In the genomic region with DNA sequence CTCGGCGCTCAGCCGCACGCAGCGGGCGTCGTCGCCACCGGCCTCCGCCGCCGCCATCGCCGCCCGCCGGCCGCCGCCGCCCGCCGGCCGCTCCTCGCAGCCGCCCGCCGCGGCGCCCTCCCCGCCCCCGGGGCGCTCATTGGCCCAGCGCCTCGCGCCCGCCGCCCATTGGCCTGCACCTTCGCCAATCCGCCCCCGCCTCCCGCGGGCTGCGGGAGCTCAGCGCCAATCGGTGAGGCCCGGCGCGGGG, we compare ENCODE assay signal across 8 cellular contexts. TPM values are rescaled to one million over a fixed set of nuclear protein-coding genes. Genes with fewer than 3 reads are reported as not detected.
DNase-seq lines count a peak whose midpoint lies in the region; ATAC-seq and TF ChIP-seq lines count a peak whose summit lies in the region.

A gene with protein sequence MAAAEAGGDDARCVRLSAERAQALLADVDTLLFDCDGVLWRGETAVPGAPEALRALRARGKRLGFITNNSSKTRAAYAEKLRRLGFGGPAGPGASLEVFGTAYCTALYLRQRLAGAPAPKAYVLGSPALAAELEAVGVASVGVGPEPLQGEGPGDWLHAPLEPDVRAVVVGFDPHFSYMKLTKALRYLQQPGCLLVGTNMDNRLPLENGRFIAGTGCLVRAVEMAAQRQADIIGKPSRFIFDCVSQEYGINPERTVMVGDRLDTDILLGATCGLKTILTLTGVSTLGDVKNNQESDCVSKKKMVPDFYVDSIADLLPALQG (minus strand): TSS at position 120 of the 250 bp plus-strand sequence. CDS start 63 bp downstream, at position 57.

- H3F3A ChIP-seq in neural cell (ENCODE audit: insufficient read depth, low read length, poor library complexity, severe bottlenecking): no peaks in the 10 kb centered on the region

- CTCF ChIA-PET in HCT116 (lab: Charles Lee): interaction anchor here (1.6 to 2.3 kb wide), 2 partner anchors 20 to 37 kb away, joined by 7 to 13 read pairs; a partner anchor contains a TSS

- no peaks in the 10 kb centered on the region for H3K27me3 ChIP-seq in DND-41 (ENCODE audit: insufficient read depth, low read length, poor library complexity)
- H3K27me3 ChIP-seq in HCT116 (ENCODE audit: insufficient read depth, low read length): no peaks in the 10 kb centered on the region
- H3K27me3 ChIP-seq in esophagus (ENCODE audit: control insufficient read depth in 1 of 2, insufficient read depth in 2 of 2, low read length in 2 of 2): no peaks in the 10 kb centered on the region
- no peaks in the 10 kb centered on the region for H3K27me3 ChIP-seq in neural cell (ENCODE audit: insufficient read depth, low read depth, low read length)

- TF ChIP-seq RAD21 in HCT116 (IDR thresholded peaks at IDR 0.05; ENCODE audit: low read depth): no peak
- no peak for TF ChIP-seq RAD21 in neural cell (conservative IDR thresholded peaks at IDR 0.05)

- peaks cover 41% of the 10 kb centered on the region for H3K79me2 ChIP-seq in DND-41 (ENCODE audit: insufficient read depth, low read length)
- H3K79me2 ChIP-seq in HCT116 (ENCODE audit: insufficient read depth, low read length): peaks cover 33% of the 10 kb centered on the region
- peaks cover 6% of the 10 kb centered on the region for H3K79me2 ChIP-seq in neural cell (replicated peaks; ENCODE audit: insufficient read depth, low read length)

- peaks cover 29% of the 10 kb centered on the region for H4K20me1 ChIP-seq in DND-41 (ENCODE audit: insufficient read depth, low read length)
- H4K20me1 ChIP-seq in HCT116 (ENCODE audit: insufficient read depth): peaks cover 9% of the 10 kb centered on the region; the same call in 1 of the 2 replicates
- H4K20me1 ChIP-seq in neural cell (ENCODE audit: insufficient read depth): no peaks in the 10 kb centered on the region

- ATAC-seq in DND-41 (ENCODE audit: insufficient read depth, low read depth): no peak; the same call in 2 of the 3 replicates
- peak; percentile 79 for ATAC-seq in HCT116

- no peaks in the 10 kb centered on the region for H3K9me2 ChIP-seq in HCT116 (ENCODE audit: insufficient read depth)
- no peaks in the 10 kb centered on the region for H3K9me2 ChIP-seq in neural cell (ENCODE audit: insufficient read depth, low read length)

- no peak for TF ChIP-seq EP300 in neural cell (conservative IDR thresholded peaks at IDR 0.05; ENCODE audit: poor library complexity, severe bottlenecking)

- no TSS peak for BruUV-seq in HCT116 (replicated peaks; lab: Mats Ljungman, UMichigan)

- RAD21 ChIA-PET in HCT116 (lab: Charles Lee; ENCODE audit: low non-redundant PET in 1 of 2, low total read pairs in 2 of 2, uncharacterized antibody in 2 of 2, unreplicated experiment in 2 of 2): interaction anchor here in 1 of 2 experiments (1.0 kb wide), 1 partner anchor 20 kb away, joined by 5 read pairs; no protein-coding TSS in a partner anchor

- H3K4me1 ChIP-seq in DND-41 (ENCODE audit: insufficient read depth, low read length) (peaks cover 36% of the 10 kb centered on the region), HCT116 (ENCODE audit: control insufficient read depth in 1 of 2, insufficient read depth in 2 of 2, low read length in 2 of 2) (peaks cover 23 to 37% of the 10 kb centered on the region in 2 experiments), esophagus (ENCODE audit: control insufficient read depth in 2 of 2, insufficient read depth in 2 of 2, low read length in 1 of 2) (peaks cover 0 to 18% of the 10 kb centered on the region in 2 donors)

- DNase-seq in DND-41 (no peak), HCT116 (ENCODE audit: low read depth, low spot score) (no peak), RPMI7951 (ENCODE audit: low read depth) (no peak), superior temporal gyrus (ENCODE audit: extremely low spot score) (no peak), SK-N-DZ (ENCODE audit: low spot score) (no peak), DMS79 (lab: John Stamatoyannopoulos, UW) (no peak)

- WGBS in esophagus, 2 donors: 0% methylated on average over 2 to 47 of the region's 47 CpGs

- H3K36me3 ChIP-seq in DND-41 (ENCODE audit: insufficient read depth, low read length) (peaks cover 40% of the 10 kb centered on the region), HCT116 (ENCODE audit: control insufficient read depth in 1 of 2, insufficient read depth in 2 of 2, low read length in 2 of 2) (peaks cover 0 to 14% of the 10 kb centered on the region in 2 experiments; a peak in 2 of 4 replicates), esophagus (ENCODE audit: control insufficient read depth in 2 of 2, insufficient read depth in 2 of 2, low read length in 1 of 2) (peaks cover 0 to 8% of the 10 kb centered on the region in 2 donors), neural cell (ENCODE audit: insufficient read depth, low read length) (no peaks in the 10 kb centered on the region)

- H3K9me3 ChIP-seq in DND-41 (ENCODE audit: insufficient read depth, low read length, severe bottlenecking) (no peaks in the 10 kb centered on the region), HCT116 (ENCODE audit: control insufficient read depth in 1 of 2, insufficient read depth in 1 of 2, low read depth in 1 of 2, low read length in 2 of 2) (no peaks in the 10 kb centered on the region), esophagus (ENCODE audit: control insufficient read depth in 2 of 2, insufficient read depth in 1 of 2, low read depth in 1 of 2, low read length in 1 of 2) (no peaks in the 10 kb centered on the region), neural cell (ENCODE audit: low read length) (no peaks in the 10 kb centered on the region)

- POLR2A ChIA-PET in HCT116 (lab: Charles Lee): interaction anchor here (0.7 to 2.7 kb wide), 7 partner anchors 16 to 273 kb away, joined by 3 to 17 read pairs (median 8); a partner anchor contains a TSS

- peak within 1 kb of the TSS; percentile 100 for H3K9ac ChIP-seq in DND-41 (ENCODE audit: low read depth, low read length)
- peak within 1 kb of the TSS; percentile 93 for H3K9ac ChIP-seq in HCT116 (ENCODE audit: low read length)
- H3K9ac ChIP-seq in neural cell (ENCODE audit: low read length): peak within 1 kb of the TSS; percentile 65

- TF ChIP-seq POLR2A in HCT116 (IDR thresholded peaks at IDR 0.05; ENCODE audit: borderline replicate concordance, extremely low read depth, insufficient read depth, insufficient read length): no peak

- H3K4me3 ChIP-seq in DND-41 (ENCODE audit: low read depth in 1 of 2, low read length in 2 of 2) (peak within 1 kb of the TSS; percentile 94 to 100), HCT116 (replicated peaks in 1 of 2; ENCODE audit: low read depth in 1 of 2, low read length in 2 of 2) (peak within 1 kb of the TSS; percentile 62 to 84), esophagus (ENCODE audit: low read depth in 1 of 2, low read length in 2 of 2) (peak within 1 kb of the TSS; percentile 63 to 89), neural cell (ENCODE audit: low read length) (peak within 1 kb of the TSS; percentile 86)

- H3K4me2 ChIP-seq in DND-41 (ENCODE audit: insufficient read depth, low read length) (peak within 1 kb of the TSS; percentile 99), HCT116 (ENCODE audit: low read length) (peak within 1 kb of the TSS; percentile 99), neural cell (ENCODE audit: low read length) (peak within 1 kb of the TSS; percentile 91)

- H2AFZ ChIP-seq in DND-41 (ENCODE audit: low read depth, low read length): peak within 1 kb of the TSS; percentile 98
- no peak within 1 kb of the TSS for H2AFZ ChIP-seq in HCT116 (ENCODE audit: low read depth, low read length, poor library complexity, severe bottlenecking)
- peak within 1 kb of the TSS; percentile 48 for H2AFZ ChIP-seq in neural cell (ENCODE audit: low read depth, low read length)

- peak within 1 kb of the TSS; percentile 93 for H3K27ac ChIP-seq in DND-41 (ENCODE audit: low read length)
- H3K27ac ChIP-seq in HCT116 (ENCODE audit: low read depth, low read length): peak within 1 kb of the TSS; percentile 98
- H3K27ac ChIP-seq in esophagus (ENCODE audit: low read depth in 2 of 2, low read length in 1 of 2): peak within 1 kb of the TSS; percentile 95
- peak within 1 kb of the TSS; percentile 77 for H3K27ac ChIP-seq in neural cell (ENCODE audit: low read length)

- intact Hi-C loops in HCT116 (cut with micrococcal nuclease): no loop called here

- no peak for TF ChIP-seq CTCF in DND-41 (IDR thresholded peaks at IDR 0.05; ENCODE audit: borderline replicate concordance, extremely low read depth, low read length, poor library complexity, severe bottlenecking)
- no peak for TF ChIP-seq CTCF in HCT116 (IDR thresholded peaks at IDR 0.05 in 2 of 3, conservative IDR thresholded peaks at IDR 0.05 in 1 of 3; ENCODE audit: borderline replicate concordance in 1 of 3, insufficient read depth in 1 of 3, low read depth in 2 of 3, low read length in 2 of 3)
- TF ChIP-seq CTCF in neural cell (IDR thresholded peaks at IDR 0.05; ENCODE audit: poor library complexity, severe bottlenecking): no peak

TF ChIP-seq in HCT116, 20 proteins besides CTCF, POLR2A, EP300 and RAD21:
- no peak for TF ChIP-seq SP1 (IDR thresholded peaks at IDR 0.05; ENCODE audit: low read depth)
- TF ChIP-seq ELF1 (IDR thresholded peaks at IDR 0.05; ENCODE audit: borderline replicate concordance, low read depth): no peak
- no peak for TF ChIP-seq EZH2phosphoT487 (IDR thresholded peaks at IDR 0.05; ENCODE audit: borderline replicate concordance)
- no peak for TF ChIP-seq ZNF274 (IDR thresholded peaks at IDR 0.05; ENCODE audit: low read depth, low read length)
- TF ChIP-seq EGR1 (IDR thresholded peaks at IDR 0.05; ENCODE audit: low read depth): peak; percentile 88
- no peak for TF ChIP-seq TCF7L2 (IDR thresholded peaks at IDR 0.05; ENCODE audit: borderline replicate concordance, extremely low read depth, insufficient read depth, insufficient read length)

TF ChIP-seq in neural cell, 6 proteins besides CTCF, POLR2A, EP300 and RAD21 (continues in another document):
- TF ChIP-seq POLR2AphosphoS5 (IDR thresholded peaks at IDR 0.05) (no peak), EZH2 (IDR thresholded peaks at IDR 0.05; ENCODE audit: borderline replicate concordance, insufficient read depth, low read length, poor library complexity, severe bottlenecking) (no peak), SMC3 (conservative IDR thresholded peaks at IDR 0.05; ENCODE audit: poor library complexity) (no peak), TAF1 (IDR thresholded peaks at IDR 0.05; ENCODE audit: low read depth) (no peak), MXI1 (conservative IDR thresholded peaks at IDR 0.05; ENCODE audit: poor library complexity, severe bottlenecking) (no peak)

RNA-seq across cellular contexts. Expression of the gene that starts here (rescaled TPM):
- total RNA-seq in HCT116 (2021; ENCODE audit: unreplicated experiment): 32.6 TPM
- polyA plus RNA-seq in HCT116 (2012): 21.2 and 22.3 TPM in 2 replicates
- 14.1 and 21.0 TPM in 2 replicates for total RNA-seq in RPMI7951 (2014; rRNA removed; shearing (Covaris generic))
- polyA plus RNA-seq in esophagus (1 to 10 TPM; 7.1 to 7.7 TPM), neural cell (42.2 and 44.1 TPM in 2 replicates)
- 18.5 and 20.5 TPM in 2 replicates for polyA minus RNA-seq in neural cell
- polyA plus RNA-seq in SK-N-DZ (2014; cell fraction: cytosol; rRNA removed): 40.6 and 53.1 TPM in 2 replicates
- 122 and 125 TPM in 2 replicates for polyA plus RNA-seq in SK-N-DZ (2014; cell fraction: nucleus; rRNA removed)
